16 cellular contexts compared by ENCODE assay signal in genomic region chr17:76276069-76276431, GRCh38. TPM values are rescaled to one million over a fixed set of nuclear protein-coding genes. Genes with fewer than 3 reads are reported as not detected.
DNase-seq lines count a peak whose midpoint lies in the region; ATAC-seq, FAIRE-seq and TF ChIP-seq lines count a peak whose summit lies in the region.
"Had no signal": no experiment of that assay in that cellular context is flagged by ENCODE, and none has a peak within 500 bp of the region (broad histone marks: within the 10 kb centered on the region; RNA-seq: fewer than 3 reads in every experiment).

No MANE protein-coding gene starts in this region.

- H2BK120ac ChIP-seq in H1 (replicated peaks; ENCODE audit: low read depth, low read length) = no peak overlapping the region

- no peak overlapping the region for H2BK20ac ChIP-seq in H1 (ENCODE audit: low read length)

- H3K9me3 ChIP-seq in H1 (ENCODE audit: insufficient read depth in 2 of 2, low read depth in 1 of 2, low read length in 1 of 2) = no peaks in the 10 kb centered on the region
- H3K9me3 ChIP-seq: colonic mucosa, gastrocnemius medialis, suprapubic skin had no signal

- no peaks in the 10 kb centered on the region for H3K27me3 ChIP-seq in H1 (replicated peaks in 1 of 4; ENCODE audit: control insufficient read depth in 3 of 4, extremely low read depth in 1 of 4, insufficient read depth in 3 of 4, low read length in 3 of 4)
- H3K27me3 ChIP-seq: colonic mucosa, gastrocnemius medialis, suprapubic skin had no signal

- TF ChIP-seq EP300 in H1 (IDR thresholded peaks at IDR 0.05; ENCODE audit: borderline replicate concordance in 1 of 2, low read depth in 2 of 2, low read length in 2 of 2) = no peak

- TF ChIP-seq POLR2A in H1 (IDR thresholded peaks at IDR 0.05; ENCODE audit: control extremely low read depth in 1 of 2, low read depth in 2 of 2, low read length in 2 of 2) = no peak

- WGBS in H1 (ENCODE audit: extremely low coverage in 1 of 2, insufficient coverage in 1 of 2, insufficient read length in 1 of 2, insufficient replicate concordance in 2 of 2, low coverage in 1 of 2, low lambda C conversion rate in 2 of 2, missing lambda C conversion rate in 1 of 2), 2 experiments = 91% methylated on average over 11 of the region's 11 CpGs; no CpG with 5 or more reads in 1 of the 2 experiments

- POLR2A ChIA-PET in RWPE1 (lab: Yijun Ruan, JAX; ENCODE audit: low non-redundant PET) = no interaction called here
- POLR2A ChIA-PET in H1 (lab: Charles Lee; ENCODE audit: partially characterized antibody) = interaction anchor here (0.6 to 2.0 kb wide), 3 partner anchors 11 to 60 kb away, joined by 3 to 5 read pairs (median 5); partner anchors contain the start of gene UBALD2

- H2BK15ac ChIP-seq in H1 (ENCODE audit: low read length) = no peak overlapping the region

- CTCF ChIA-PET in activated naive CD4-positive, alpha-beta T cell treated with anti-CD3 and anti-CD28 coated beads, Interleukin-2, amount 10 ng/mL, durations not matched to agents 7 days and 5 days (lab: Charles Lee) = interaction anchor here (0.7 to 4.5 kb wide), 3 partner anchors 95 to 153 kb away, joined by 3 to 23 read pairs (median 4); no protein-coding TSS in a partner anchor
- CTCF ChIA-PET in RWPE1 (lab: Yijun Ruan, JAX) (interaction anchor here (0.6 to 1.7 kb wide), 3 partner anchors 23 to 155 kb away, joined by 3 to 6 read pairs (median 4); no protein-coding TSS in a partner anchor), H1 (lab: Charles Lee; ENCODE audit: partially characterized antibody) (interaction anchor here (0.6 to 3.6 kb wide), 14 partner anchors 13 to 262 kb away, joined by 3 to 32 read pairs (median 4); partner anchors contain the start of gene EXOC7)

- H3K4me3 Mint-ChIP-seq in activated naive CD4-positive, alpha-beta T cell treated with anti-CD3 and anti-CD28 coated beads, Interleukin-2, amount 10 ng/mL, durations not matched to agents 7 days and 5 days = no peak overlapping the region
- peak overlapping the region; percentile 20 to 81 for H3K4me3 Mint-ChIP-seq in stimulated activated naive B cell treated with anti-CD40 and anti-IgM and Interleukin-4, amounts not matched to agents 10 μg/mL and 1 μg/mL and 100 μg/mL, for 72 hours

- no peak overlapping the region for H2AFZ ChIP-seq in H1 (ENCODE audit: low read length)

- H2BK5ac ChIP-seq in H1 (ENCODE audit: low read depth, low read length) = no peak overlapping the region

- H3K79me2 ChIP-seq in H1 (ENCODE audit: control insufficient read depth in 1 of 2, insufficient read depth in 2 of 2, low read length in 2 of 2) = no peaks in the 10 kb centered on the region

- ATAC-seq in stimulated activated naive B cell treated with anti-CD40 and anti-IgM and Interleukin-4, amounts not matched to agents 10 μg/mL and 1 μg/mL and 100 μg/mL, for 72 hours (replicated peaks) = peak; percentile 47 to 48
- ATAC-seq in GM18519 (IDR thresholded peaks at IDR 0.05; ENCODE audit: low FRiP score, unreplicated experiment) = no peak
- ATAC-seq: gastrocnemius medialis had no signal

- H2AK5ac ChIP-seq in H1 (ENCODE audit: low read depth, low read length) = no peak overlapping the region

- H3K36me3 ChIP-seq in H1 (ENCODE audit: control insufficient read depth in 2 of 4, insufficient read depth in 4 of 4, low read length in 3 of 4) = no peaks in the 10 kb centered on the region; a peak in 1 of 8 replicates
- H3K36me3 ChIP-seq: colonic mucosa, gastrocnemius medialis had no signal

- peak overlapping the region; percentile 28; the same call in 1 of the 2 replicates for H4K8ac ChIP-seq in H1 (ENCODE audit: extremely low read depth, insufficient read depth, low read length)

- no peak for FAIRE-seq in H1 (lab: Jason Lieb, UNC)

- H2BK12ac ChIP-seq in H1 (ENCODE audit: low read depth, low read length) = no peak overlapping the region

- no peaks in the 10 kb centered on the region for H3K9me3 Mint-ChIP-seq in activated naive CD4-positive, alpha-beta T cell treated with anti-CD3 and anti-CD28 coated beads, Interleukin-2, amount 10 ng/mL, durations not matched to agents 7 days and 5 days
- no peaks in the 10 kb centered on the region for H3K9me3 Mint-ChIP-seq in stimulated activated naive B cell treated with anti-CD40 and anti-IgM and Interleukin-4, amounts not matched to agents 10 μg/mL and 1 μg/mL and 100 μg/mL, for 72 hours

- no peak overlapping the region for H4K5ac ChIP-seq in H1 (ENCODE audit: insufficient read length, low read depth, low read length)

- H3K56ac ChIP-seq in H1 (replicated peaks; ENCODE audit: insufficient read length, low read depth, low read length) = no peak overlapping the region

- peaks cover 47% of the 10 kb centered on the region for H3K4me1 Mint-ChIP-seq in activated naive CD4-positive, alpha-beta T cell treated with anti-CD3 and anti-CD28 coated beads, Interleukin-2, amount 10 ng/mL, durations not matched to agents 7 days and 5 days
- H3K4me1 Mint-ChIP-seq in stimulated activated naive B cell treated with anti-CD40 and anti-IgM and Interleukin-4, amounts not matched to agents 10 μg/mL and 1 μg/mL and 100 μg/mL, for 72 hours = peaks cover 62 to 88% of the 10 kb centered on the region in 2 donors

- H3K27me3 Mint-ChIP-seq in activated naive CD4-positive, alpha-beta T cell treated with anti-CD3 and anti-CD28 coated beads, Interleukin-2, amount 10 ng/mL, durations not matched to agents 7 days and 5 days = peaks cover 5% of the 10 kb centered on the region
- no peaks in the 10 kb centered on the region for H3K27me3 Mint-ChIP-seq in stimulated activated naive B cell treated with anti-CD40 and anti-IgM and Interleukin-4, amounts not matched to agents 10 μg/mL and 1 μg/mL and 100 μg/mL, for 72 hours

- peaks cover 0 to 3% of the 10 kb centered on the region in 2 experiments for H4K20me1 ChIP-seq in H1 (replicated peaks in 1 of 2; ENCODE audit: control insufficient read depth in 1 of 2, insufficient read depth in 2 of 2, low read length in 2 of 2)

- H3K27ac ChIP-seq in RWPE1 = peak overlapping the region; percentile 66
- no peak overlapping the region for H3K27ac ChIP-seq in H1 (ENCODE audit: low read depth, low read length)
- H3K27ac ChIP-seq: colonic mucosa, suprapubic skin, VCaP had no signal

- H3K27ac Mint-ChIP-seq in activated naive CD4-positive, alpha-beta T cell treated with anti-CD3 and anti-CD28 coated beads, Interleukin-2, amount 10 ng/mL, durations not matched to agents 7 days and 5 days = peak overlapping the region; percentile 63
- peak overlapping the region; percentile 99 for H3K27ac Mint-ChIP-seq in stimulated activated naive B cell treated with anti-CD40 and anti-IgM and Interleukin-4, amounts not matched to agents 10 μg/mL and 1 μg/mL and 100 μg/mL, for 72 hours

- no peak overlapping the region for H3K9ac ChIP-seq in H1 (replicated peaks in 1 of 4; ENCODE audit: extremely low read depth in 1 of 4, low read depth in 3 of 4, low read length in 3 of 4)

- H3K4me1 ChIP-seq in H1 (replicated peaks in 1 of 4; ENCODE audit: control insufficient read depth in 3 of 4, insufficient read depth in 4 of 4, low read length in 3 of 4) = peaks cover 0 to 15% (median 10%) of the 10 kb centered on the region in 4 experiments; a peak in 6 of 7 replicates

- H3K23me2 ChIP-seq in H1 (ENCODE audit: low read depth, low read length) = peaks cover 3% of the 10 kb centered on the region; the same call in 1 of the 2 replicates

- H4K91ac ChIP-seq in H1 (replicated peaks; ENCODE audit: insufficient read length, low read length) = no peak overlapping the region

- TF ChIP-seq CTCF in RWPE1 (conservative IDR thresholded peaks at IDR 0.05; ENCODE audit: low read depth) (no peak), H1 (IDR thresholded peaks at IDR 0.05; ENCODE audit: control extremely low read depth in 1 of 3, insufficient read depth in 1 of 3, low read depth in 1 of 3, low read length in 3 of 3) (no peak)

- H3K4me3 ChIP-seq in H1 (ENCODE audit: extremely low read depth in 1 of 4, insufficient read depth in 2 of 4, low read depth in 3 of 4, low read length in 4 of 4) = no peak overlapping the region
- H3K4me3 ChIP-seq: colonic mucosa, gastrocnemius medialis, suprapubic skin had no signal

- H3K14ac ChIP-seq in H1 (ENCODE audit: insufficient read length) = no peak overlapping the region

- no peak overlapping the region for H3K4ac ChIP-seq in H1 (replicated peaks; ENCODE audit: insufficient read length, low read depth, low read length)

- TF ChIP-seq RAD21 in H1 (IDR thresholded peaks at IDR 0.05 in 1 of 2, conservative IDR thresholded peaks at IDR 0.05 in 1 of 2; ENCODE audit: low read depth in 2 of 2, low read length in 2 of 2) = no peak

- H3K4me2 ChIP-seq in H1 (ENCODE audit: insufficient read depth in 1 of 2, low read depth in 2 of 2, low read length in 2 of 2) = no peak overlapping the region

- H3K23ac ChIP-seq in H1 (ENCODE audit: insufficient read length) = no peak overlapping the region

- no peak overlapping the region for H3K18ac ChIP-seq in H1 (ENCODE audit: extremely low read depth, low read length)

- peak; percentile 32 for DNase-seq in activated naive CD4-positive, alpha-beta T cell treated with anti-CD3 and anti-CD28 coated beads, Interleukin-2, amount 10 ng/mL, durations not matched to agents 7 days and 5 days
- no peak for DNase-seq in activated naive CD4-positive, alpha-beta T cell treated with Interleukin-2 at 50 U/mL for 16 hours
- DNase-seq in RWPE1 (ENCODE audit: low spot score) = no peak
- no peak for DNase-seq in H1 (ENCODE audit: low read depth in 1 of 2, low spot score in 2 of 2)
- DNase-seq in stimulated activated naive B cell treated with anti-CD40 and anti-IgM and Interleukin-4, amounts not matched to agents 10 μg/mL and 1 μg/mL and 100 μg/mL, for 72 hours = peak; percentile 89
- DNase-seq in COLO829 (ENCODE audit: low spot score) = no peak
- DNase-seq in NCI-H82 treated with DMSO at 0.1 percent for 48 hours (lab: John Stamatoyannopoulos, UW; ENCODE audit: unreplicated experiment) = no peak
- DNase-seq: anterior cingulate cortex, colonic mucosa, DMS 273 treated with DMSO at 0.1 percent for 48 hours, gastrocnemius medialis, NCI-H1694, NCI-H446 treated with DMSO at 0.1 percent for 48 hours had no signal

- peaks cover 8% of the 10 kb centered on the region for H3K36me3 Mint-ChIP-seq in activated naive CD4-positive, alpha-beta T cell treated with anti-CD3 and anti-CD28 coated beads, Interleukin-2, amount 10 ng/mL, durations not matched to agents 7 days and 5 days
- peaks cover 6 to 17% of the 10 kb centered on the region in 2 donors for H3K36me3 Mint-ChIP-seq in stimulated activated naive B cell treated with anti-CD40 and anti-IgM and Interleukin-4, amounts not matched to agents 10 μg/mL and 1 μg/mL and 100 μg/mL, for 72 hours

- H3K79me1 ChIP-seq in H1 (ENCODE audit: low read depth, low read length) = no peaks in the 10 kb centered on the region

RNA-seq across cellular contexts. Expression of gene UBALD2, which starts 10.9 kb away (rescaled TPM):
- 22.6 and 25.6 TPM in 2 replicates for total RNA-seq in H1 (2021; fragmentation: NEBNext Ultra II Directional; extraction: Animal tissue kit (Norgen Biotek cat#: 25700))
- polyA plus RNA-seq in H1 (2011; rRNA removed) = 17.8 and 26.8 TPM in 2 replicates
- polyA plus RNA-seq in H1 (2011; cell fraction: cytosol; rRNA removed) = 11.6 TPM
- polyA plus RNA-seq in H1 (2011; cell fraction: nucleus; rRNA removed) = 20.6 TPM
- 6.2 to 22.1 TPM (median 14.0 TPM) in 4 replicates for polyA plus RNA-seq in H1 (2012, experiment 1 of 2)
- polyA plus RNA-seq in H1 (2012, experiment 2 of 2) = 27.4 TPM
- 22.2 TPM for polyA plus RNA-seq in H1 (2013, experiment 1 of 2)
- 20.6 TPM for polyA plus RNA-seq in H1 (2013, experiment 2 of 2)
- 4.8 and 7.9 TPM in 2 replicates for polyA minus RNA-seq in H1 (2011; rRNA and poly(A)+ RNA removed)
- 26.6 TPM for polyA minus RNA-seq in H1 (2011; cell fraction: cytosol; rRNA and poly(A)+ RNA removed)
- polyA minus RNA-seq in H1 (2011; cell fraction: nucleus; rRNA and poly(A)+ RNA removed) = 13.2 TPM

RNA-seq across cellular contexts. Expression of gene QRICH2, which starts 32.0 kb away (rescaled TPM):
- 2.8 and 3.2 TPM in 2 replicates for total RNA-seq in H1 (2021; fragmentation: NEBNext Ultra II Directional; extraction: Animal tissue kit (Norgen Biotek cat#: 25700))
- polyA plus RNA-seq in H1 (2011; rRNA removed) = 3.8 and 4.9 TPM in 2 replicates
- 4.8 TPM for polyA plus RNA-seq in H1 (2011; cell fraction: cytosol; rRNA removed)
- polyA plus RNA-seq in H1 (2011; cell fraction: nucleus; rRNA removed) = 18.4 TPM
- 2.8 to 4.6 TPM (median 3.9 TPM) in 4 replicates for polyA plus RNA-seq in H1 (2012, experiment 1 of 2)
- polyA plus RNA-seq in H1 (2012, experiment 2 of 2) = 0.89 TPM
- 1.4 TPM for polyA plus RNA-seq in H1 (2013, experiment 1 of 2)
- 1.0 TPM for polyA plus RNA-seq in H1 (2013, experiment 2 of 2)
- polyA minus RNA-seq in H1 (2011; rRNA and poly(A)+ RNA removed) = 10.8 and 11.1 TPM in 2 replicates
- 2.0 TPM for polyA minus RNA-seq in H1 (2011; cell fraction: cytosol; rRNA and poly(A)+ RNA removed)
- 5.4 TPM for polyA minus RNA-seq in H1 (2011; cell fraction: nucleus; rRNA and poly(A)+ RNA removed)

RNA-seq across cellular contexts. Expression of gene RNF157, which starts 35.8 kb away (rescaled TPM):
- total RNA-seq in H1 (2021; fragmentation: NEBNext Ultra II Directional; extraction: Animal tissue kit (Norgen Biotek cat#: 25700)) = 13.4 and 14.9 TPM in 2 replicates
- 16.7 and 20.2 TPM in 2 replicates for polyA plus RNA-seq in H1 (2011; rRNA removed)
- polyA plus RNA-seq in H1 (2011; cell fraction: cytosol; rRNA removed) = 15.2 TPM
- 17.4 TPM for polyA plus RNA-seq in H1 (2011; cell fraction: nucleus; rRNA removed)
- 13.0 to 30.8 TPM (median 18.2 TPM) in 4 replicates for polyA plus RNA-seq in H1 (2012, experiment 1 of 2)
- 10.9 TPM for polyA plus RNA-seq in H1 (2012, experiment 2 of 2)
- 9.3 TPM for polyA plus RNA-seq in H1 (2013, experiment 1 of 2)
- polyA plus RNA-seq in H1 (2013, experiment 2 of 2) = 9.7 TPM
- polyA minus RNA-seq in H1 (2011; rRNA and poly(A)+ RNA removed) = 27.8 and 31.8 TPM in 2 replicates
- polyA minus RNA-seq in H1 (2011; cell fraction: cytosol; rRNA and poly(A)+ RNA removed) = 16.3 TPM
- 15.9 TPM for polyA minus RNA-seq in H1 (2011; cell fraction: nucleus; rRNA and poly(A)+ RNA removed)

Comparison
In these comparisons a context has a peak if more than half of its experiments do, and no peak if none do; other contexts are left out.
1. DNase-seq: peak in activated naive CD4-positive, alpha-beta T cell treated with anti-CD3 and anti-CD28 coated beads, Interleukin-2, amount 10 ng/mL, durations not matched to agents 7 days and 5 days (single experiment) and stimulated activated naive B cell treated with anti-CD40 and anti-IgM and Interleukin-4, amounts not matched to agents 10 μg/mL and 1 μg/mL and 100 μg/mL, for 72 hours (single experiment); none in activated naive CD4-positive, alpha-beta T cell treated with Interleukin-2 at 50 U/mL for 16 hours (single experiment), RWPE1 (single experiment), H1 (0 of 2), COLO829 (single experiment) and NCI-H82 treated with DMSO at 0.1 percent for 48 hours (single experiment).